Comparison of ENCODE assay signal across 10 cellular contexts in genomic region chr14:89325299-89325883, GRCh38.
DNase-seq lines count a peak whose midpoint lies in the region; ATAC-seq and TF ChIP-seq lines count a peak whose summit lies in the region.
"Had no signal": no experiment of that assay in that cellular context is flagged by ENCODE, and none has a peak within 500 bp of the region (broad histone marks: within the 10 kb centered on the region; RNA-seq: fewer than 3 reads in every experiment).

No MANE protein-coding gene starts in this region.

- H3K27me3 Mint-ChIP-seq in natural killer cell (ENCODE audit: low read depth in 2 of 2): no peaks in the 10 kb centered on the region
- no peaks in the 10 kb centered on the region for H3K27me3 Mint-ChIP-seq in natural killer cell treated with Interleukin-12 subunit alpha and Interleukin-12 subunit beta and Interleukin-15 and Interleukin-18, amount 100 ng/mL, for 72 hours
- no peaks in the 10 kb centered on the region for H3K27me3 Mint-ChIP-seq in activated naive CD8-positive, alpha-beta T cell treated with anti-CD3 and anti-CD28 coated beads, Interleukin-2, amount 10 ng/mL, durations not matched to agents 7 days and 5 days

- no peaks in the 10 kb centered on the region for H3K36me3 Mint-ChIP-seq in natural killer cell
- H3K36me3 Mint-ChIP-seq in natural killer cell treated with Interleukin-12 subunit alpha and Interleukin-12 subunit beta and Interleukin-15 and Interleukin-18, amount 100 ng/mL, for 72 hours: no peaks in the 10 kb centered on the region
- H3K36me3 Mint-ChIP-seq in activated naive CD8-positive, alpha-beta T cell treated with anti-CD3 and anti-CD28 coated beads, Interleukin-2, amount 10 ng/mL, durations not matched to agents 7 days and 5 days: peaks cover 48% of the 10 kb centered on the region

- DNase-seq in natural killer cell: no peak
- no peak for DNase-seq in natural killer cell treated with Interleukin-12 subunit alpha and Interleukin-12 subunit beta and Interleukin-15 and Interleukin-18, amount 100 ng/mL, for 72 hours (ENCODE audit: low spot score)
- no peak for DNase-seq in activated naive CD8-positive, alpha-beta T cell treated with anti-CD3 and anti-CD28 coated beads, Interleukin-2, amount 10 ng/mL, durations not matched to agents 7 days and 5 days
- no peak for DNase-seq in NCI-H524 (lab: John Stamatoyannopoulos, UW)
- DNase-seq in DMS153 treated with DMSO at 0.1 percent for 48 hours (lab: John Stamatoyannopoulos, UW; ENCODE audit: unreplicated experiment): no peak
- DNase-seq in stimulated activated CD4-positive, alpha-beta T cell treated with anti-CD3 and anti-CD28 coated beads, Interleukin-1b, Interleukin-23, amount 100 ng/mL, for 48 hours: no peak
- DNase-seq: NCI-H2171 treated with DMSO at 0.1 percent for 48 hours, SJCRH30 had no signal

- H3K9me3 Mint-ChIP-seq in natural killer cell: no peaks in the 10 kb centered on the region
- H3K9me3 Mint-ChIP-seq in natural killer cell treated with Interleukin-12 subunit alpha and Interleukin-12 subunit beta and Interleukin-15 and Interleukin-18, amount 100 ng/mL, for 72 hours: peaks cover 3% of the 10 kb centered on the region
- peaks cover 10% of the 10 kb centered on the region for H3K9me3 Mint-ChIP-seq in activated naive CD8-positive, alpha-beta T cell treated with anti-CD3 and anti-CD28 coated beads, Interleukin-2, amount 10 ng/mL, durations not matched to agents 7 days and 5 days

- H3K27ac Mint-ChIP-seq in natural killer cell: peak overlapping the region; percentile 52 to 74
- H3K27ac Mint-ChIP-seq in natural killer cell treated with Interleukin-12 subunit alpha and Interleukin-12 subunit beta and Interleukin-15 and Interleukin-18, amount 100 ng/mL, for 72 hours: peak overlapping the region in 1 of 2 donors; percentile 34
- peak overlapping the region; percentile 86 for H3K27ac Mint-ChIP-seq in activated naive CD8-positive, alpha-beta T cell treated with anti-CD3 and anti-CD28 coated beads, Interleukin-2, amount 10 ng/mL, durations not matched to agents 7 days and 5 days

- no peak for TF ChIP-seq CTCF in natural killer cell (IDR thresholded peaks at IDR 0.05)

- ATAC-seq in natural killer cell (peak; percentile 21 to 63 (median 52)), HG02973 (IDR thresholded peaks at IDR 0.05; ENCODE audit: unreplicated experiment) (peak; percentile 49), GM21381 (IDR thresholded peaks at IDR 0.05; ENCODE audit: unreplicated experiment) (no peak)
- ATAC-seq in natural killer cell treated with Interleukin-12 subunit alpha and Interleukin-12 subunit beta and Interleukin-15 and Interleukin-18, amount 100 ng/mL, for 72 hours: no peak
- peak; percentile 35 for ATAC-seq in activated naive CD8-positive, alpha-beta T cell treated with anti-CD3 and anti-CD28 coated beads, Interleukin-2, amount 10 ng/mL, durations not matched to agents 7 days and 5 days (ENCODE audit: low read depth)

- POLR2A ChIA-PET in activated naive CD8-positive, alpha-beta T cell treated with anti-CD3 and anti-CD28 coated beads, Interleukin-2, amount 10 ng/mL, durations not matched to agents 7 days and 5 days (lab: Charles Lee): interaction anchor here (0.7 kb wide), 1 partner anchor 34 kb away, joined by 3 read pairs; no protein-coding TSS in a partner anchor

- peaks cover 83 to 87% of the 10 kb centered on the region in 2 donors for H3K4me1 Mint-ChIP-seq in natural killer cell
- H3K4me1 Mint-ChIP-seq in natural killer cell treated with Interleukin-12 subunit alpha and Interleukin-12 subunit beta and Interleukin-15 and Interleukin-18, amount 100 ng/mL, for 72 hours (ENCODE audit: low read depth in 2 of 2): peaks cover 68 to 73% of the 10 kb centered on the region in 2 donors
- peaks cover 27% of the 10 kb centered on the region for H3K4me1 Mint-ChIP-seq in activated naive CD8-positive, alpha-beta T cell treated with anti-CD3 and anti-CD28 coated beads, Interleukin-2, amount 10 ng/mL, durations not matched to agents 7 days and 5 days

- intact Hi-C loops in natural killer cell (cut with micrococcal nuclease): no loop called here

- no peak overlapping the region for H3K4me3 Mint-ChIP-seq in natural killer cell
- H3K4me3 Mint-ChIP-seq in natural killer cell treated with Interleukin-12 subunit alpha and Interleukin-12 subunit beta and Interleukin-15 and Interleukin-18, amount 100 ng/mL, for 72 hours: no peak overlapping the region
- H3K4me3 Mint-ChIP-seq in activated naive CD8-positive, alpha-beta T cell treated with anti-CD3 and anti-CD28 coated beads, Interleukin-2, amount 10 ng/mL, durations not matched to agents 7 days and 5 days: peak overlapping the region; percentile 47

Comparison
In these comparisons a context has a peak if more than half of its experiments do, and no peak if none do; other contexts are left out.
1. ATAC-seq: peak in natural killer cell (3 of 3), HG02973 (single experiment) and activated naive CD8-positive, alpha-beta T cell treated with anti-CD3 and anti-CD28 coated beads, Interleukin-2, amount 10 ng/mL, durations not matched to agents 7 days and 5 days (single experiment); none in natural killer cell treated with Interleukin-12 subunit alpha and Interleukin-12 subunit beta and Interleukin-15 and Interleukin-18, amount 100 ng/mL, for 72 hours (0 of 2) and GM21381 (single experiment).